ENCODE assay signal across 2 cellular contexts in genomic region chr6:70176853-70177550, GRCh38.
TF ChIP-seq lines count a peak whose summit lies in the region.

No MANE protein-coding gene starts in this region.

TF ChIP-seq in HEK293, 187 proteins besides CTCF, POLR2A, EP300 and RAD21 (continued from another document and continues in another):
- TF ChIP-seq IKZF3 (tag by site-specific recombination; IDR thresholded peaks at IDR 0.05) (no peak), ZNF488 (tag by site-specific recombination; IDR thresholded peaks at IDR 0.05) (no peak), TRIM28 (IDR thresholded peaks at IDR 0.05; ENCODE audit: borderline replicate concordance, low read length) (0 out of 2 replicates have a peak, but pooled peaks have one; percentile 19), ZBTB8A (tag by site-specific recombination; IDR thresholded peaks at IDR 0.05) (no peak), ZNF549 (tag by site-specific recombination; IDR thresholded peaks at IDR 0.05) (no peak), PRDM2 (tag by site-specific recombination; IDR thresholded peaks at IDR 0.05; ENCODE audit: borderline replicate concordance) (no peak), ZFHX2 (tag by site-specific recombination; conservative IDR thresholded peaks at IDR 0.05) (peak; percentile 92), PRDM6 (tag by site-specific recombination; IDR thresholded peaks at IDR 0.05) (peak; percentile 63), MZF1 (tag by site-specific recombination; IDR thresholded peaks at IDR 0.05; ENCODE audit: borderline replicate concordance) (no peak; the same call in 1 of the 2 replicates), ZNF18 (tag by site-specific recombination; IDR thresholded peaks at IDR 0.05) (peak; percentile 26), ZNF791 (tag by site-specific recombination; IDR thresholded peaks at IDR 0.05) (no peak), ZNF138 (tag by site-specific recombination; IDR thresholded peaks at IDR 0.05; ENCODE audit: borderline replicate concordance) (no peak), TCF7L2 (IDR thresholded peaks at IDR 0.05; ENCODE audit: borderline replicate concordance, low read depth, low read length) (peak; percentile 31; the same call in 1 of the 2 replicates), ZNF423 (tag by site-specific recombination; IDR thresholded peaks at IDR 0.05) (0 out of 2 replicates have a peak, but pooled peaks have one; percentile 26), RBAK (tag by site-specific recombination; IDR thresholded peaks at IDR 0.05) (no peak), ZNF596 (tag by site-specific recombination; IDR thresholded peaks at IDR 0.05) (no peak), GFI1B (tag by site-specific recombination; IDR thresholded peaks at IDR 0.05) (no peak), ZNF2 (tag by site-specific recombination; IDR thresholded peaks at IDR 0.05) (no peak), ZNF501 (tag by site-specific recombination; IDR thresholded peaks at IDR 0.05) (peak; percentile 56; the same call in 1 of the 2 replicates), ZNF404 (tag by site-specific recombination; IDR thresholded peaks at IDR 0.05) (no peak), ZNF623 (tag by site-specific recombination; IDR thresholded peaks at IDR 0.05) (no peak), ZNF121 (tag by site-specific recombination; IDR thresholded peaks at IDR 0.05) (no peak)

TF ChIP-seq in GM23338, 12 proteins besides CTCF, POLR2A, EP300 and RAD21 (continued from another document):
- TF ChIP-seq ZNF462 (CRISPR knock-in tag; IDR thresholded peaks at IDR 0.05) (no peak), STAT1 (IDR thresholded peaks at IDR 0.05; ENCODE audit: unreplicated experiment) (no peak), EZH2 (IDR thresholded peaks at IDR 0.05; ENCODE audit: low read depth, unreplicated experiment) (no peak)
